ENCODE assay signal across 17 cellular contexts in genomic region chr5:142952236-142952635, GRCh38.
"Had no signal": no experiment of that assay in that cellular context is flagged by ENCODE, and none has a peak within 500 bp of the region (broad histone marks: within the 10 kb centered on the region; RNA-seq: fewer than 3 reads in every experiment).

No MANE protein-coding gene starts in this region.

- H3K9me3 Mint-ChIP-seq: activated CD4-positive, alpha-beta T cell treated with anti-CD3 and anti-CD28 coated beads, Interleukin-2, amount 10 ng/mL, durations not matched to agents 24 days and 14 days; T-helper 2 cell treated with Interferon-gamma antibody and Interleukin-4, amounts not matched to agents 5 μg/mL and 100 μg/mL, for 36 hours had no signal

- DNase-seq: activated B cell treated with CpG ODN at 0.5 μM for 24 hours; activated CD4-positive, alpha-beta T cell treated with anti-CD3 and anti-CD28 coated beads, Interleukin-2, amount 10 ng/mL, durations not matched to agents 24 days and 14 days; activated CD8-positive, alpha-beta memory T cell treated with anti-CD3 and anti-CD28 coated beads for 24 hours; activated naive CD4-positive, alpha-beta T cell; adrenal gland; cerebellar nuclear complex; cortex of kidney; lower lobe of right lung; occipital lobe; retina; SK-N-SH; stomach; trophoblast cell had no signal

- ATAC-seq: esophagus mucosa, lower lobe of right lung had no signal

- H3K27ac Mint-ChIP-seq: activated B cell treated with CpG ODN at 0.5 μM for 24 hours; activated CD4-positive, alpha-beta T cell treated with anti-CD3 and anti-CD28 coated beads, Interleukin-2, amount 10 ng/mL, durations not matched to agents 24 days and 14 days; activated T-helper 1 cell treated with anti-CD3 and anti-CD28 coated beads, Interleukin-12 subunit alpha, Interleukin-12 subunit beta, Interleukin-2, Interleukin-4 antibody, amounts not matched to agents 30 ng/mL and 10 ng/mL and 1 ng/mL, durations not matched to agents 14 hours and 24 hours and 36 hours; nephron; T-helper 2 cell treated with Interferon-gamma antibody and Interleukin-4, amounts not matched to agents 5 μg/mL and 100 μg/mL, for 36 hours had no signal

- H3K27me3 Mint-ChIP-seq: activated B cell treated with CpG ODN at 0.5 μM for 24 hours; activated CD4-positive, alpha-beta T cell treated with anti-CD3 and anti-CD28 coated beads, Interleukin-2, amount 10 ng/mL, durations not matched to agents 24 days and 14 days had no signal

- H3K4me3 Mint-ChIP-seq: activated B cell treated with CpG ODN at 0.5 μM for 24 hours; activated CD4-positive, alpha-beta T cell treated with anti-CD3 and anti-CD28 coated beads, Interleukin-2, amount 10 ng/mL, durations not matched to agents 24 days and 14 days; activated T-helper 1 cell treated with anti-CD3 and anti-CD28 coated beads, Interleukin-12 subunit alpha, Interleukin-12 subunit beta, Interleukin-2, Interleukin-4 antibody, amounts not matched to agents 30 ng/mL and 10 ng/mL and 1 ng/mL, durations not matched to agents 14 hours and 24 hours and 36 hours; nephron; T-helper 2 cell treated with Interferon-gamma antibody and Interleukin-4, amounts not matched to agents 5 μg/mL and 100 μg/mL, for 36 hours had no signal
